Comparison of ENCODE assay signal across 8 cellular contexts in the genomic region with DNA sequence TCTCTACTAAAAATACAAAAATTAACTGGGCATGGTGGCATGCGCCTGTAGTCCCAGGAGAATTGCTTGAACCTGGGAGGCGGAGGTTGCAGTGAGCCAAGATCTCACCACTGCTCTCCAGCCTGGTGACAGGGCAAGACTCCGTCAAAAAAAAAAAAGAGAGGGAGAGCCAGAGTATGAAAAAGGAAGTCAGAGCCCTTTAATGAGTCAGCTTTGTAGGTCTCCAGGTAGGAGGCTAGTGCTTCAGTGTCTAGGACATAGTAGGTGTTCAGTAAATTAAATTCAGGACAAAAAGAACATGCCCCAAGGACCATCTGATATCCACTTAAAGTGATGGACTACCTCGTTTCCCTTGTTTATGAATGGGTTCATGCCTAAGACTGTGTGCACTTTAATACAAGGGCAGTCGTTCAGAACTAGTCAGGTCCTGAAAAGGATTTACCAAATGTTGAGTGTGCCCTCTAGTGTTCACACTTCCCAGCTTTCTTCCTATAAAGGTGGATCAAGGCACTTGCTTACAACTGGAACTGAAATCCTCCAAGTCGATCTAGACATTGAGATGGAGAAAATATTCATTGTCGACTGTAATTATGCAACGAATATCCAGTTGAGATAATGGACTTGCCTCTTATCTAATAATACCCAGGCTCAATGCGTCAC. TPM values are rescaled to one million over a fixed set of nuclear protein-coding genes. Genes with fewer than 3 reads are reported as not detected.
A peak's percentile ranks its signal among the peaks of the same experiment; 100 is the strongest.
DNase-seq lines count a peak whose midpoint lies in the region; ATAC-seq and TF ChIP-seq lines count a peak whose summit lies in the region.

No MANE protein-coding gene starts in this region.

- H3K36me3 Mint-ChIP-seq in MCF 10A (ENCODE audit: insufficient read depth, unreplicated experiment): no peaks in the 10 kb centered on the region

- H3K27me3 Mint-ChIP-seq in MCF 10A (ENCODE audit: insufficient read depth, unreplicated experiment): no peaks in the 10 kb centered on the region

- POLR2A ChIA-PET in MCF 10A (lab: Yijun Ruan, JAX): interaction anchor here (1.4 kb wide), 1 partner anchor 200 kb away, joined by 4 read pairs; no protein-coding TSS in a partner anchor

- no peak overlapping the region for H3K4me3 Mint-ChIP-seq in MCF 10A (ENCODE audit: unreplicated experiment)

- BruUV-seq in MCF 10A (replicated peaks; lab: Mats Ljungman, UMichigan): no TSS peak

- TF ChIP-seq CTCF in AG09309 (IDR thresholded peaks at IDR 0.05; ENCODE audit: control insufficient read depth, insufficient read depth, low read depth, low read length, missing control alignments) (peak; percentile 58), GM12874 (IDR thresholded peaks at IDR 0.05; ENCODE audit: insufficient read depth, low read depth, low read length) (peak; percentile 33; the same call in 1 of the 2 replicates), MCF 10A (IDR thresholded peaks at IDR 0.05; ENCODE audit: unreplicated experiment) (peak; percentile 33), lower lobe of right lung (IDR thresholded peaks at IDR 0.05) (peak; percentile 42)

- no peaks in the 10 kb centered on the region for H3K9me3 ChIP-seq in lower lobe of right lung

- H3K9me3 Mint-ChIP-seq in MCF 10A (ENCODE audit: unreplicated experiment): no peaks in the 10 kb centered on the region

- no peak overlapping the region for H3K4me3 ChIP-seq in AG09309 (ENCODE audit: control insufficient read depth, low read depth, low read length)
- H3K4me3 ChIP-seq in lower lobe of right lung: no peak overlapping the region

- CTCF ChIA-PET in MCF 10A (lab: Yijun Ruan, JAX): interaction anchor here (0.5 to 3.7 kb wide), 16 partner anchors 10 to 803 kb away, joined by 3 to 23 read pairs (median 5); no protein-coding TSS in a partner anchor

- intact Hi-C loops in MCF 10A (cut with micrococcal nuclease) (loop anchor here (1.0 to 10.0 kb wide), 5 partner anchors 200 to 784 kb away; no protein-coding TSS in a partner anchor), lower lobe of right lung (cut with DNase I) (no loop called here)

- ATAC-seq in HG02678 (IDR thresholded peaks at IDR 0.05; ENCODE audit: unreplicated experiment) (peak; percentile 76), lower lobe of right lung (peak in 1 of 2 donors; percentile 63), GM19324 (IDR thresholded peaks at IDR 0.05; ENCODE audit: low FRiP score, unreplicated experiment) (no peak)

- H3K27me3 ChIP-seq in lower lobe of right lung (ENCODE audit: low read depth): no peaks in the 10 kb centered on the region

- no peak overlapping the region for H3K27ac Mint-ChIP-seq in MCF 10A (ENCODE audit: low read depth, unreplicated experiment)

- DNase-seq in AG09309 (ENCODE audit: low read depth) (peak; percentile 17), NCI-H2029 (lab: John Stamatoyannopoulos, UW) (peak; percentile 25), MCF 10A (ENCODE audit: unreplicated experiment) (peak; percentile 70), lower lobe of right lung (no peak)
- DNase-seq in stimulated activated CD4-positive, alpha-beta T cell treated with anti-CD3 and anti-CD28 coated beads, Interleukin-12 subunit alpha, Interleukin-12 subunit beta, amount 100 ng/mL, for 4 hours: no peak

- H3K4me1 ChIP-seq in lower lobe of right lung: no peaks in the 10 kb centered on the region

- H3K36me3 ChIP-seq in lower lobe of right lung: no peaks in the 10 kb centered on the region

- H3K4me1 Mint-ChIP-seq in MCF 10A (ENCODE audit: insufficient read depth, unreplicated experiment): peaks cover 4% of the 10 kb centered on the region

- H3K27ac ChIP-seq in lower lobe of right lung: no peak overlapping the region

RNA-seq across cellular contexts. Expression of a gene that starts 29.0 kb away (rescaled TPM):
- total RNA-seq in MCF 10A (2022): not detected in 2 replicates
- total RNA-seq in lower lobe of right lung: not detected

Comparison
In these comparisons a context has a peak if more than half of its experiments do, and no peak if none do; other contexts are left out.
1. DNase-seq: peak in AG09309 (single experiment), NCI-H2029 (single experiment) and MCF 10A (single experiment); none in lower lobe of right lung (single experiment) and stimulated activated CD4-positive, alpha-beta T cell treated with anti-CD3 and anti-CD28 coated beads, Interleukin-12 subunit alpha, Interleukin-12 subunit beta, amount 100 ng/mL, for 4 hours (single experiment).
2. Peak in every context shown above with its lines, with median percentiles within 50 percentile points of each other: CTCF ChIP-seq.